18 cellular contexts compared by ENCODE assay signal in genomic region chrX:94178145-94178790, GRCh38.
A peak's percentile ranks its signal among the peaks of the same experiment; 100 is the strongest.
DNase-seq lines count a peak whose midpoint lies in the region; TF ChIP-seq lines count a peak whose summit lies in the region.
"Had no signal": no experiment of that assay in that cellular context is flagged by ENCODE, and none has a peak within 500 bp of the region (broad histone marks: within the 10 kb centered on the region; RNA-seq: fewer than 3 reads in every experiment).

No MANE protein-coding gene starts in this region.

- CTCF ChIA-PET in MCF 10A (lab: Yijun Ruan, JAX): no interaction called here

- H3K4me1 ChIP-seq in breast epithelium (no peaks in the 10 kb centered on the region), uterus (no peaks in the 10 kb centered on the region)
- H3K4me1 ChIP-seq: lower lobe of right lung had no signal

- intact Hi-C loops in MCF 10A (cut with micrococcal nuclease) (no loop called here), breast epithelium (cut with DNase I; ENCODE audit: low total_unique reads) (no loop called here), uterus (cut with DNase I; ENCODE audit: low total_unique reads) (no loop called here)

- TF ChIP-seq POLR2A in breast epithelium (IDR thresholded peaks at IDR 0.05) (no peak), uterus (IDR thresholded peaks at IDR 0.05) (no peak)

- BruUV-seq in MCF 10A (replicated peaks; lab: Mats Ljungman, UMichigan): no TSS peak

- H3K4me3 Mint-ChIP-seq in MCF 10A (ENCODE audit: unreplicated experiment): peak overlapping the region; percentile 20
- H3K4me3 Mint-ChIP-seq: activated CD8-positive, alpha-beta T cell treated with anti-CD3 and anti-CD28 coated beads, Interleukin-2, amount 10 ng/mL, durations not matched to agents 7 days and 5 days; CD8-positive, alpha-beta T cell; naive thymus-derived CD8-positive, alpha-beta T cell had no signal

- peaks cover 21% of the 10 kb centered on the region for H3K27me3 Mint-ChIP-seq in MCF 10A (ENCODE audit: insufficient read depth, unreplicated experiment)
- H3K27me3 Mint-ChIP-seq: naive thymus-derived CD8-positive, alpha-beta T cell had no signal

- no peaks in the 10 kb centered on the region for H3K36me3 ChIP-seq in breast epithelium
- no peaks in the 10 kb centered on the region for H3K36me3 ChIP-seq in uterus
- H3K36me3 ChIP-seq: lower lobe of right lung had no signal

- peaks cover 10% of the 10 kb centered on the region for H3K9me3 Mint-ChIP-seq in MCF 10A (ENCODE audit: unreplicated experiment)

- no peak overlapping the region for H3K27ac Mint-ChIP-seq in MCF 10A (ENCODE audit: low read depth, unreplicated experiment)
- H3K27ac Mint-ChIP-seq: activated CD8-positive, alpha-beta T cell treated with anti-CD3 and anti-CD28 coated beads, Interleukin-2, amount 10 ng/mL, durations not matched to agents 7 days and 5 days; CD8-positive, alpha-beta T cell; naive thymus-derived CD8-positive, alpha-beta T cell had no signal

- H3K36me3 Mint-ChIP-seq in MCF 10A (ENCODE audit: insufficient read depth, unreplicated experiment): no peaks in the 10 kb centered on the region
- H3K36me3 Mint-ChIP-seq: CD8-positive, alpha-beta T cell; naive thymus-derived CD8-positive, alpha-beta T cell had no signal

- peaks cover 0 to 12% of the 10 kb centered on the region in 2 donors for H3K27me3 ChIP-seq in breast epithelium
- no peaks in the 10 kb centered on the region for H3K27me3 ChIP-seq in uterus

- peaks cover 0 to 2% of the 10 kb centered on the region in 2 donors for H3K9me3 ChIP-seq in breast epithelium
- H3K9me3 ChIP-seq in uterus: no peaks in the 10 kb centered on the region
- H3K9me3 ChIP-seq: lower lobe of right lung had no signal

- no peak overlapping the region for H3K4me3 ChIP-seq in breast epithelium
- no peak overlapping the region for H3K4me3 ChIP-seq in uterus
- H3K4me3 ChIP-seq: lower lobe of right lung, SK-N-MC had no signal

- H3K27ac ChIP-seq in breast epithelium: no peak overlapping the region
- H3K27ac ChIP-seq in epithelial cell of prostate: no peak overlapping the region
- H3K27ac ChIP-seq in uterus: no peak overlapping the region
- H3K27ac ChIP-seq: lower lobe of right lung, SK-N-MC had no signal

- DNase-seq in MCF 10A (ENCODE audit: unreplicated experiment) (peak; percentile 69), breast epithelium (ENCODE audit: low spot score in 2 of 2) (no peak), RKO (ENCODE audit: low spot score) (peak; percentile 90), epithelial cell of prostate (ENCODE audit: low read depth, low spot score) (peak; percentile 8), uterus (no peak), HUDEP-2 (lab: John Stamatoyannopoulos, UW; ENCODE audit: unreplicated experiment in 76 of 76) (no peak), anterior cingulate cortex (lab: John Stamatoyannopoulos, UW) (no peak)
- no peak for DNase-seq in stimulated activated CD4-positive, alpha-beta T cell treated with anti-CD3 and anti-CD28 coated beads, Interleukin-4, amount 100 ng/mL, for 4 hours
- DNase-seq: activated CD8-positive, alpha-beta T cell treated with anti-CD3 and anti-CD28 coated beads, Interleukin-2, amount 10 ng/mL, durations not matched to agents 7 days and 5 days; activated effector memory CD4-positive, alpha-beta T cell treated with Interleukin-2 at 50 U/mL for 16 hours; aorta; CD8-positive, alpha-beta T cell; dermis blood vessel endothelial cell; lower lobe of right lung; MM.1S; naive thymus-derived CD8-positive, alpha-beta T cell; NCI-H2107 had no signal

- POLR2A ChIA-PET in MCF 10A (lab: Yijun Ruan, JAX): no interaction called here

- no peaks in the 10 kb centered on the region for H3K4me1 Mint-ChIP-seq in MCF 10A (ENCODE audit: insufficient read depth, unreplicated experiment)
- H3K4me1 Mint-ChIP-seq: naive thymus-derived CD8-positive, alpha-beta T cell had no signal

- TF ChIP-seq CTCF in MCF 10A (IDR thresholded peaks at IDR 0.05; ENCODE audit: unreplicated experiment): no peak
- TF ChIP-seq CTCF in breast epithelium (IDR thresholded peaks at IDR 0.05): no peak
- no peak for TF ChIP-seq CTCF in uterus (IDR thresholded peaks at IDR 0.05)

Comparison
In these comparisons a context has a peak if more than half of its experiments do, and no peak if none do; other contexts are left out.
1. DNase-seq: peak in MCF 10A (single experiment), RKO (single experiment) and epithelial cell of prostate (single experiment); none in breast epithelium (0 of 2), stimulated activated CD4-positive, alpha-beta T cell treated with anti-CD3 and anti-CD28 coated beads, Interleukin-4, amount 100 ng/mL, for 4 hours (0 of 2), uterus (0 of 2), HUDEP-2 (0 of 76) and anterior cingulate cortex (0 of 58).